Comparison of ENCODE assay signal across 8 cellular contexts in genomic region chr5:95846554-95847260, GRCh38. TPM values are rescaled to one million over a fixed set of nuclear protein-coding genes. Genes with fewer than 3 reads are reported as not detected.
DNase-seq lines count a peak whose midpoint lies in the region; ATAC-seq and TF ChIP-seq lines count a peak whose summit lies in the region.

No MANE protein-coding gene starts in this region.

- H3K9me3 Mint-ChIP-seq in GM23338: no peaks in the 10 kb centered on the region
- H3K9me3 Mint-ChIP-seq in activated naive CD8-positive, alpha-beta T cell treated with anti-CD3 and anti-CD28 coated beads, Interleukin-2, amount 10 ng/mL, durations not matched to agents 7 days and 5 days: no peaks in the 10 kb centered on the region

- POLR2A ChIA-PET in activated naive CD8-positive, alpha-beta T cell treated with anti-CD3 and anti-CD28 coated beads, Interleukin-2, amount 10 ng/mL, durations not matched to agents 7 days and 5 days (lab: Charles Lee): interaction anchor here (0.7 kb wide), 1 partner anchor 67 kb away, joined by 3 read pairs; no protein-coding TSS in a partner anchor

- peaks cover 2% of the 10 kb centered on the region; the same call in 1 of the 3 replicates for H3K4me1 Mint-ChIP-seq in GM23338
- H3K4me1 Mint-ChIP-seq in activated naive CD8-positive, alpha-beta T cell treated with anti-CD3 and anti-CD28 coated beads, Interleukin-2, amount 10 ng/mL, durations not matched to agents 7 days and 5 days: peaks cover 21% of the 10 kb centered on the region

- DNase-seq in GM10266 (ENCODE audit: extremely low spot score) (peak; percentile 85), GM23338 (ENCODE audit: low spot score) (peak; percentile 81), MM.1S (peak; percentile 70), head of caudate nucleus (peak in 41 of 42 donors; percentile 42 to 94 (median 83)), psoas muscle (peak; percentile 64 to 71)
- DNase-seq in activated naive CD8-positive, alpha-beta T cell treated with anti-CD3 and anti-CD28 coated beads, Interleukin-2, amount 10 ng/mL, durations not matched to agents 7 days and 5 days: peak; percentile 48

- no peak overlapping the region for H3K4me3 Mint-ChIP-seq in GM23338
- no peak overlapping the region for H3K4me3 Mint-ChIP-seq in activated naive CD8-positive, alpha-beta T cell treated with anti-CD3 and anti-CD28 coated beads, Interleukin-2, amount 10 ng/mL, durations not matched to agents 7 days and 5 days

- H3K9ac ChIP-seq in MM.1S (ENCODE audit: low read length) (no peak overlapping the region), SU-DHL-6 (ENCODE audit: low read length) (no peak overlapping the region)

- H3K36me3 ChIP-seq in GM23338 (ENCODE audit: insufficient read depth): no peaks in the 10 kb centered on the region
- H3K36me3 ChIP-seq in MM.1S (replicated peaks; ENCODE audit: insufficient read depth, low read length): no peaks in the 10 kb centered on the region
- no peaks in the 10 kb centered on the region for H3K36me3 ChIP-seq in SU-DHL-6 (ENCODE audit: low read length)
- no peaks in the 10 kb centered on the region for H3K36me3 ChIP-seq in psoas muscle (ENCODE audit: insufficient read depth in 1 of 2, low read depth in 1 of 2)

- no peaks in the 10 kb centered on the region for H4K20me1 ChIP-seq in GM23338 (replicated peaks; ENCODE audit: insufficient read depth)
- no peaks in the 10 kb centered on the region for H4K20me1 ChIP-seq in MM.1S (ENCODE audit: insufficient read depth, low read length)
- no peaks in the 10 kb centered on the region for H4K20me1 ChIP-seq in SU-DHL-6 (ENCODE audit: low read depth, low read length)

- ATAC-seq in GM23338: peak; percentile 95
- peak; percentile 71 for ATAC-seq in activated naive CD8-positive, alpha-beta T cell treated with anti-CD3 and anti-CD28 coated beads, Interleukin-2, amount 10 ng/mL, durations not matched to agents 7 days and 5 days (ENCODE audit: low read depth)
- peak; percentile 52 to 74 (median 66) for ATAC-seq in psoas muscle
- ATAC-seq in HG02588 (IDR thresholded peaks at IDR 0.05; ENCODE audit: unreplicated experiment): no peak

- no peak overlapping the region for H3K4me2 ChIP-seq in GM23338
- no peak overlapping the region for H3K4me2 ChIP-seq in MM.1S (ENCODE audit: low read depth, low read length)
- no peak overlapping the region for H3K4me2 ChIP-seq in SU-DHL-6 (ENCODE audit: low read depth, low read length, poor library complexity, severe bottlenecking)

- no peaks in the 10 kb centered on the region for H3K4me1 ChIP-seq in GM23338 (ENCODE audit: insufficient read depth)
- H3K4me1 ChIP-seq in MM.1S (ENCODE audit: low read length): peaks cover 20% of the 10 kb centered on the region
- H3K4me1 ChIP-seq in psoas muscle: peaks cover 15% of the 10 kb centered on the region

- H3K36me3 Mint-ChIP-seq in GM23338 (ENCODE audit: low read depth): no peaks in the 10 kb centered on the region
- no peaks in the 10 kb centered on the region for H3K36me3 Mint-ChIP-seq in activated naive CD8-positive, alpha-beta T cell treated with anti-CD3 and anti-CD28 coated beads, Interleukin-2, amount 10 ng/mL, durations not matched to agents 7 days and 5 days

- H3K79me2 ChIP-seq in GM23338 (replicated peaks; ENCODE audit: insufficient read depth): no peaks in the 10 kb centered on the region
- H3K79me2 ChIP-seq in MM.1S (ENCODE audit: low read length): no peaks in the 10 kb centered on the region
- H3K79me2 ChIP-seq in SU-DHL-6 (ENCODE audit: insufficient read depth, low read length): no peaks in the 10 kb centered on the region

- intact Hi-C loops in head of caudate nucleus (cut with DNase I): loop anchor here (5.0 kb wide), 1 partner anchor 64 kb away; no protein-coding TSS in a partner anchor
- intact Hi-C loops in psoas muscle (cut with DNase I): loop anchor here (1.0 to 5.0 kb wide), 5 partner anchors 65 to 204 kb away; partner anchors contain the start of gene RHOBTB3 (in 1 of the 2)

- H3K27me3 Mint-ChIP-seq in GM23338 (ENCODE audit: insufficient read depth, low read depth, poor library complexity): no peaks in the 10 kb centered on the region
- H3K27me3 Mint-ChIP-seq in activated naive CD8-positive, alpha-beta T cell treated with anti-CD3 and anti-CD28 coated beads, Interleukin-2, amount 10 ng/mL, durations not matched to agents 7 days and 5 days: peaks cover 10% of the 10 kb centered on the region

- H3K27ac ChIP-seq in GM23338 (ENCODE audit: low read depth) (no peak overlapping the region), MM.1S (ENCODE audit: low read length) (no peak overlapping the region), SU-DHL-6 (ENCODE audit: low read depth, low read length) (no peak overlapping the region), psoas muscle (peak overlapping the region; percentile 4)

- no peaks in the 10 kb centered on the region for H3K27me3 ChIP-seq in GM23338 (ENCODE audit: insufficient read depth)
- H3K27me3 ChIP-seq in MM.1S (replicated peaks; ENCODE audit: insufficient read depth, low read length): no peaks in the 10 kb centered on the region
- no peaks in the 10 kb centered on the region for H3K27me3 ChIP-seq in SU-DHL-6 (ENCODE audit: low read length)
- H3K27me3 ChIP-seq in psoas muscle (ENCODE audit: insufficient read depth in 3 of 3, low read length in 2 of 3): no peaks in the 10 kb centered on the region

- H2AFZ ChIP-seq in GM23338 (peak overlapping the region; percentile 15; the same call in 1 of the 2 replicates), MM.1S (ENCODE audit: low read length) (no peak overlapping the region), SU-DHL-6 (ENCODE audit: low read depth, low read length, severe bottlenecking) (no peak overlapping the region)

- WGBS in psoas muscle, 3 donors: 73 to 79% (median 79%) methylated on average over 7 of the region's 7 CpGs

- TF ChIP-seq CTCF in GM10266 (IDR thresholded peaks at IDR 0.05; ENCODE audit: control insufficient read depth, insufficient read depth, low read depth, missing control alignments) (peak; percentile 92), GM23338 (conservative IDR thresholded peaks at IDR 0.05; ENCODE audit: low read depth in 2 of 2) (peak; percentile 97 to 98), MM.1S (IDR thresholded peaks at IDR 0.05; ENCODE audit: low read length) (peak; percentile 93), SU-DHL-6 (IDR thresholded peaks at IDR 0.05; ENCODE audit: insufficient read depth, low read length, poor library complexity, severe bottlenecking) (peak; percentile 90), psoas muscle (IDR thresholded peaks at IDR 0.05) (peak; percentile 98)

- H3K9me2 ChIP-seq in GM23338 (ENCODE audit: insufficient read depth): no peaks in the 10 kb centered on the region
- H3K9me2 ChIP-seq in MM.1S (replicated peaks; ENCODE audit: insufficient read depth, low read length): no peaks in the 10 kb centered on the region
- H3K9me2 ChIP-seq in SU-DHL-6 (replicated peaks; ENCODE audit: insufficient read depth, low read length): no peaks in the 10 kb centered on the region

- H3K27ac Mint-ChIP-seq in GM23338: no peak overlapping the region
- H3K27ac Mint-ChIP-seq in activated naive CD8-positive, alpha-beta T cell treated with anti-CD3 and anti-CD28 coated beads, Interleukin-2, amount 10 ng/mL, durations not matched to agents 7 days and 5 days: no peak overlapping the region

- H3K4me3 ChIP-seq in GM23338 (no peak overlapping the region), MM.1S (ENCODE audit: low read length) (no peak overlapping the region), SU-DHL-6 (ENCODE audit: insufficient read depth, low read length, poor library complexity, severe bottlenecking) (no peak overlapping the region), psoas muscle (no peak overlapping the region)

- H3F3A ChIP-seq in GM23338 (replicated peaks; ENCODE audit: low read depth) (no peaks in the 10 kb centered on the region), MM.1S (ENCODE audit: insufficient read depth, low read length) (no peaks in the 10 kb centered on the region), SU-DHL-6 (ENCODE audit: insufficient read depth) (no peaks in the 10 kb centered on the region)

- H3K9me3 ChIP-seq in MM.1S (replicated peaks; ENCODE audit: insufficient read depth, low read length) (no peaks in the 10 kb centered on the region), SU-DHL-6 (ENCODE audit: insufficient read depth, low read length) (no peaks in the 10 kb centered on the region), psoas muscle (no peaks in the 10 kb centered on the region)

TF ChIP-seq in GM23338, 12 proteins besides CTCF, POLR2A, EP300 and RAD21 (continues in another document):
- TF ChIP-seq CREB1 (CRISPR knock-in tag; IDR thresholded peaks at IDR 0.05; ENCODE audit: low read depth) (no peak), ETS1 (IDR thresholded peaks at IDR 0.05) (no peak)

RNA-seq across cellular contexts. Expression of gene GLRX, which starts 24.2 kb away (rescaled TPM):
- 9.5 and 14.9 TPM in 2 replicates for total RNA-seq in GM23338 (2014; rRNA removed; shearing (Covaris generic))
- polyA plus RNA-seq in GM23338 (2016; fragmentation: Nextera tagmentation; extraction: Ambion mirVana) (42.2 and 42.9 TPM in 2 replicates), psoas muscle (1,000 to 10,000 TPM; 1,121 to 3,024 (median 1,342) TPM)
- total RNA-seq in activated naive CD8-positive, alpha-beta T cell treated with anti-CD3 and anti-CD28 coated beads, Interleukin-2, amount 10 ng/mL, durations not matched to agents 7 days and 5 days: 10 to 100 TPM; 70.6 to 72.9 TPM
- 100 to 1,000 TPM; 131 to 888 (median 651) TPM for total RNA-seq in psoas muscle
